Comparison of ENCODE assay signal across 18 cellular contexts in genomic region chr14:80215081-80215480, GRCh38. TPM values are rescaled to one million over a fixed set of nuclear protein-coding genes. Genes with fewer than 3 reads are reported as not detected.
A peak's percentile ranks its signal among the peaks of the same experiment; 100 is the strongest.
DNase-seq lines count a peak whose midpoint lies in the region; ATAC-seq and TF ChIP-seq lines count a peak whose summit lies in the region.
"Had no signal": no experiment of that assay in that cellular context is flagged by ENCODE, and none has a peak within 500 bp of the region (broad histone marks: within the 10 kb centered on the region; RNA-seq: fewer than 3 reads in every experiment).

No MANE protein-coding gene starts in this region.

- no peak overlapping the region for H3K4me3 Mint-ChIP-seq in stimulated activated effector memory CD8-positive, alpha-beta T cell treated with anti-CD3 and anti-CD28 coated beads, Interleukin-12 subunit alpha, Interleukin-12 subunit beta, amount 100 ng/mL, for 72 hours
- H3K4me3 Mint-ChIP-seq: B cell; CD4-positive, CD25-positive, alpha-beta regulatory T cell had no signal

- peak overlapping the region; percentile 33 to 43 for H3K27ac ChIP-seq in right atrium auricular region
- H3K27ac ChIP-seq in SJSA1 = peak overlapping the region; percentile 95
- H3K27ac ChIP-seq: SK-N-MC had no signal

- H3K36me3 Mint-ChIP-seq in stimulated activated effector memory CD8-positive, alpha-beta T cell treated with anti-CD3 and anti-CD28 coated beads, Interleukin-12 subunit alpha, Interleukin-12 subunit beta, amount 100 ng/mL, for 72 hours = no peaks in the 10 kb centered on the region
- H3K36me3 Mint-ChIP-seq: CD4-positive, CD25-positive, alpha-beta regulatory T cell had no signal

- H3K4me3 ChIP-seq in right atrium auricular region = no peak overlapping the region
- H3K4me3 ChIP-seq in SJSA1 = no peak overlapping the region
- H3K4me3 ChIP-seq: SK-N-MC had no signal

- DNase-seq in right atrium auricular region (ENCODE audit: low spot score) (no peak), left cardiac atrium (no peak), SJSA1 (ENCODE audit: low read depth in 1 of 2, low spot score in 2 of 2) (no peak), iris pigment epithelial cell (ENCODE audit: low read depth) (peak; percentile 39), retina (no peak)
- no peak for DNase-seq in stimulated activated effector memory CD8-positive, alpha-beta T cell treated with anti-CD3 and anti-CD28 coated beads, Interleukin-12 subunit alpha, Interleukin-12 subunit beta, amount 100 ng/mL, for 72 hours (ENCODE audit: low spot score in 2 of 2)
- DNase-seq: CD4-positive, CD25-positive, alpha-beta regulatory T cell; DMS153; MV-4-11; NCI-H446 treated with DMSO at 0.1 percent for 48 hours; NK-92 treated with Interleukin-12 subunit alpha and Interleukin-12 subunit beta, amount 100 ng/mL, for 24 hours; OCI-M1 had no signal

- H3K9me3 ChIP-seq in right atrium auricular region = no peaks in the 10 kb centered on the region
- no peaks in the 10 kb centered on the region for H3K9me3 ChIP-seq in SJSA1 (replicated peaks)
- H3K9me3 ChIP-seq: Caco-2 had no signal

- H3K4me1 ChIP-seq in right atrium auricular region (no peaks in the 10 kb centered on the region), SJSA1 (replicated peaks) (peaks cover 68% of the 10 kb centered on the region)

- H3K27me3 ChIP-seq in right atrium auricular region (no peaks in the 10 kb centered on the region), SJSA1 (replicated peaks) (no peaks in the 10 kb centered on the region)

- H3K36me3 ChIP-seq in right atrium auricular region (no peaks in the 10 kb centered on the region), SJSA1 (no peaks in the 10 kb centered on the region)

- ATAC-seq in left cardiac atrium (no peak), HG03378 (IDR thresholded peaks at IDR 0.05; ENCODE audit: unreplicated experiment) (no peak), GM19467 (IDR thresholded peaks at IDR 0.05; ENCODE audit: unreplicated experiment) (no peak)
- no peak for ATAC-seq in stimulated activated effector memory CD8-positive, alpha-beta T cell treated with anti-CD3 and anti-CD28 coated beads, Interleukin-12 subunit alpha, Interleukin-12 subunit beta, amount 100 ng/mL, for 72 hours

- no peak for TF ChIP-seq CTCF in right atrium auricular region (IDR thresholded peaks at IDR 0.05)

- no peaks in the 10 kb centered on the region for H3K4me1 Mint-ChIP-seq in stimulated activated effector memory CD8-positive, alpha-beta T cell treated with anti-CD3 and anti-CD28 coated beads, Interleukin-12 subunit alpha, Interleukin-12 subunit beta, amount 100 ng/mL, for 72 hours
- H3K4me1 Mint-ChIP-seq: B cell; CD4-positive, CD25-positive, alpha-beta regulatory T cell had no signal

- no peak overlapping the region for H3K27ac Mint-ChIP-seq in stimulated activated effector memory CD8-positive, alpha-beta T cell treated with anti-CD3 and anti-CD28 coated beads, Interleukin-12 subunit alpha, Interleukin-12 subunit beta, amount 100 ng/mL, for 72 hours
- H3K27ac Mint-ChIP-seq: B cell; CD4-positive, CD25-positive, alpha-beta regulatory T cell had no signal

- peaks cover 4% of the 10 kb centered on the region for H3K9me3 Mint-ChIP-seq in stimulated activated effector memory CD8-positive, alpha-beta T cell treated with anti-CD3 and anti-CD28 coated beads, Interleukin-12 subunit alpha, Interleukin-12 subunit beta, amount 100 ng/mL, for 72 hours

- intact Hi-C loops in left cardiac atrium (cut with DNase I) = no loop called here

RNA-seq across cellular contexts. Expression of gene DIO2, which starts 3.8 kb away (rescaled TPM):
- total RNA-seq in right atrium auricular region = 1 to 10 TPM in 1 of 2 donors, under 1 TPM in 1; 0.28 to 7.3 TPM
- total RNA-seq in left cardiac atrium = 1 to 10 TPM; 2.0 to 5.0 TPM
- total RNA-seq in SJSA1 (2014; rRNA removed; shearing (Covaris generic)) = 22.3 and 27.3 TPM in 2 replicates
- total RNA-seq: B cell; CD4-positive, CD25-positive, alpha-beta regulatory T cell; H7 had no signal
